Comparison of ENCODE assay signal across 19 cellular contexts in the genomic region with DNA sequence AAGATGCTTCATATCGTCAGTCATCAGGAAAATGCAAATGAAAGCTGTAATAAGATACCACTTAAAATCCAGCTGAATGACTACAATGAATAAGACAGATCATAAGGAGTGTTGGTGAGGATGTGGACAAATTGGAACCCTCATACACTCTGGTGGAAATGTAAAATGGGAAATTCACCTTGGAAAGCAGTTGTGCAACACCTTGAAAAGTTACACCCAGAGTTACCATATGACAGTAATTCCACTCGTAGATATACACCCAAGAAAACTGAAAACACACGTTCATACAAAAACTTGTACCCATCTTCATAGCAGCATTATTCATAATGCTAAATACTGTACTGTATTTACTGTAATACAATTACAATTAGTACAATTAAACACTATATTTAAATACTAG.
"Had no signal": no experiment of that assay in that cellular context is flagged by ENCODE, and none has a peak within 500 bp of the region (broad histone marks: within the 10 kb centered on the region; RNA-seq: fewer than 3 reads in every experiment).

No MANE protein-coding gene starts in this region.

- ATAC-seq: activated CD8-positive, alpha-beta T cell treated with anti-CD3 and anti-CD28 coated beads, Interleukin-2, amount 10 ng/mL, durations not matched to agents 7 days and 5 days; natural killer cell treated with Interleukin-12 subunit alpha and Interleukin-12 subunit beta and Interleukin-15 and Interleukin-18, amount 100 ng/mL, for 72 hours; psoas muscle; sciatic nerve; stimulated activated naive CD8-positive, alpha-beta T cell treated with anti-CD3 and anti-CD28 coated beads, Interleukin-15, amount 100 ng/mL, for 72 hours; upper lobe of right lung had no signal

- H3K4me3 ChIP-seq: psoas muscle, upper lobe of right lung had no signal

- H3K9me3 Mint-ChIP-seq: activated naive CD8-positive, alpha-beta T cell treated with anti-CD3 and anti-CD28 coated beads for 36 hours; natural killer cell treated with Interleukin-12 subunit alpha and Interleukin-12 subunit beta and Interleukin-15 and Interleukin-18, amount 100 ng/mL, for 72 hours; stimulated activated naive CD8-positive, alpha-beta T cell treated with anti-CD3 and anti-CD28 coated beads, Interleukin-15, amount 100 ng/mL, for 72 hours had no signal

- FAIRE-seq: endothelial cell of umbilical vein had no signal

- H3K4me3 Mint-ChIP-seq: activated CD8-positive, alpha-beta T cell treated with anti-CD3 and anti-CD28 coated beads, Interleukin-2, amount 10 ng/mL, durations not matched to agents 7 days and 5 days; activated naive CD8-positive, alpha-beta T cell treated with anti-CD3 and anti-CD28 coated beads for 36 hours; natural killer cell treated with Interleukin-12 subunit alpha and Interleukin-12 subunit beta and Interleukin-15 and Interleukin-18, amount 100 ng/mL, for 72 hours; stimulated activated naive CD8-positive, alpha-beta T cell treated with anti-CD3 and anti-CD28 coated beads, Interleukin-15, amount 100 ng/mL, for 72 hours had no signal

- H3K27me3 ChIP-seq: brain microvascular endothelial cell, upper lobe of right lung had no signal

- H3K27ac Mint-ChIP-seq: activated CD8-positive, alpha-beta T cell treated with anti-CD3 and anti-CD28 coated beads, Interleukin-2, amount 10 ng/mL, durations not matched to agents 7 days and 5 days; activated naive CD8-positive, alpha-beta T cell treated with anti-CD3 and anti-CD28 coated beads for 36 hours; natural killer cell treated with Interleukin-12 subunit alpha and Interleukin-12 subunit beta and Interleukin-15 and Interleukin-18, amount 100 ng/mL, for 72 hours; stimulated activated naive CD8-positive, alpha-beta T cell treated with anti-CD3 and anti-CD28 coated beads, Interleukin-15, amount 100 ng/mL, for 72 hours had no signal

- H3K36me3 ChIP-seq: brain microvascular endothelial cell, upper lobe of right lung had no signal

- DNase-seq: activated CD4-positive, alpha-beta T cell treated with anti-CD3 and anti-CD28 coated beads for 48 hours; activated CD8-positive, alpha-beta memory T cell treated with anti-CD3 and anti-CD28 coated beads, Interleukin-2, amount 50 U/mL, for 4 hours; activated CD8-positive, alpha-beta T cell treated with anti-CD3 and anti-CD28 coated beads, Interleukin-2, amount 10 ng/mL, durations not matched to agents 7 days and 5 days; activated effector memory CD4-positive, alpha-beta T cell treated with anti-CD3 and anti-CD28 coated beads, Interleukin-2, amount 50 U/mL, for 16 hours; activated naive CD8-positive, alpha-beta T cell treated with anti-CD3 and anti-CD28 coated beads for 36 hours; activated T-cell treated with anti-CD3 and anti-CD28 coated beads, Interleukin-2, amount 50 U/mL, for 48 hours; brain microvascular endothelial cell; cortex of kidney; effector CD8-positive, alpha-beta T cell; foreskin melanocyte; mesendoderm; psoas muscle; stimulated activated CD4-positive, alpha-beta T cell treated with anti-CD3 and anti-CD28 coated beads, Interleukin-1b, Interleukin-23, amount 100 ng/mL, for 48 hours; stimulated activated naive CD8-positive, alpha-beta T cell treated with anti-CD3 and anti-CD28 coated beads, Interleukin-15, amount 100 ng/mL, for 72 hours; T-helper 2 cell; upper lobe of right lung had no signal

- H3K9me3 ChIP-seq: psoas muscle, upper lobe of right lung had no signal

- H3K27ac ChIP-seq: brain microvascular endothelial cell, psoas muscle, upper lobe of right lung had no signal
